In the genomic region with DNA sequence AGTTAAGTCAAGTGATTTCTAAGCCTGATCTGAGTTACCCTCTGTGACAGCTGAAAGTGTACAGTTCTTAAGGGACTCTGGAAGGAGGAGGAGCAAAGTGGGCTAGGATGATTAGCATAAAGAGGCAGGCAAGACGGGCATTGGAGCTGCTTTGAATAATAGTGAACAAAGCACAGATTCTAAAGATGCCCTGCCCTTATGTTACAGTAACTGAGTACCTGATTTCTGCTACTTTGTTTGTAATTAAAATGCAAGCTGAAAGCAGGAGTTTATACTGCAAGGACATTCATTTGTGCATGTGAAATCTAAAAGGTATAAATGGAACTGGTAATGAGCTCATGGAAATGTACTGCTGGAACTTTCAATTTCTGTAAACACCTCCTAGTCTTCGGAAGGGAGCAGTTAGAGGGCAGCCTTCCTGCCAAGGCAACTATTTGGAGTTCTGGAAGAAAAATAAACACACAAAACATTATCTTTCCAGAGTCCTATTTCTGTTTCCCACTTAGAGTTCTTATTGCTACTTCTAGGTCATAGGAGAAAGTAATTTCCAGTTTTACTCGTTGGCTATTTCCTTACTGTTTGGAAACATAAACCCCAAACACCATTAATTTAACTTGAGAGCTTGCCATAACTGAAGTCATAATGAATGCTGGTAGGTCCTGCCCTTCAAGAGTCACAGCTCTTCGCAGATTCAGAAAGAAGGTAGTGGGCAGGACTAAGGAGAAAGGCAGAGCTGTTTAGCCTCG, we compare ENCODE assay signal across 8 cellular contexts. TPM values are rescaled to one million over a fixed set of nuclear protein-coding genes. Genes with fewer than 3 reads are reported as not detected.
DNase-seq lines count a peak whose midpoint lies in the region; ATAC-seq and TF ChIP-seq lines count a peak whose summit lies in the region.

TSS of gene RANBP3L (minus strand) at position 45 of the 746 bp plus-strand sequence. CDS start 486 bp downstream, outside the sequence.

- no peak within 1 kb of the TSS for H3K4me3 Mint-ChIP-seq in activated B cell treated with CpG ODN at 0.5 μM for 24 hours

- ATAC-seq in HG02610 (IDR thresholded peaks at IDR 0.05; ENCODE audit: unreplicated experiment) (peak; percentile 69), activated B cell treated with CpG ODN at 0.5 μM for 24 hours (ENCODE audit: low read depth) (peak; percentile 42)

- H3K27me3 ChIP-seq in spleen (replicated peaks in 1 of 7), result no peaks in the 10 kb centered on the region

- intact Hi-C loops in activated B cell treated with CpG ODN at 0.5 μM for 24 hours (cut with micrococcal nuclease) (no loop called here), spleen (cut with DNase I; ENCODE audit: low total_unique reads) (no loop called here)

- no peaks in the 10 kb centered on the region for H3K36me3 ChIP-seq in spleen

- CTCF ChIA-PET in activated B cell treated with CpG ODN at 0.5 μM for 24 hours (lab: Charles Lee), result interaction anchor here (0.8 kb wide), 1 partner anchor 40 kb away, joined by 3 read pairs; no protein-coding TSS in a partner anchor

- no peak within 1 kb of the TSS for H3K27ac Mint-ChIP-seq in activated B cell treated with CpG ODN at 0.5 μM for 24 hours

- peaks cover 2% of the 10 kb centered on the region for H3K27me3 Mint-ChIP-seq in activated B cell treated with CpG ODN at 0.5 μM for 24 hours

- H3K4me1 Mint-ChIP-seq in activated B cell treated with CpG ODN at 0.5 μM for 24 hours, result peaks cover 5% of the 10 kb centered on the region

- no peak for TF ChIP-seq POLR2A in spleen (IDR thresholded peaks at IDR 0.05)

- no peaks in the 10 kb centered on the region for H3K9me3 Mint-ChIP-seq in activated B cell treated with CpG ODN at 0.5 μM for 24 hours

- 21 to 39% (median 35%) methylated on average over 5 of the region's 5 CpGs for WGBS in spleen, 5 donors

- TF ChIP-seq CTCF in activated B cell treated with CpG ODN at 0.5 μM for 24 hours (IDR thresholded peaks at IDR 0.05), result no peak
- no peak for TF ChIP-seq CTCF in spleen (IDR thresholded peaks at IDR 0.05 in 8 of 11, conservative IDR thresholded peaks at IDR 0.05 in 3 of 11)

- H3K36me3 Mint-ChIP-seq in activated B cell treated with CpG ODN at 0.5 μM for 24 hours (ENCODE audit: low read depth), result no peaks in the 10 kb centered on the region

- H3K27ac ChIP-seq in spleen, result peak within 1 kb of the TSS in 5 of 8 donors; percentile 24 to 54 (median 44)

- H3K9me3 ChIP-seq in spleen, result no peaks in the 10 kb centered on the region

- H3K4me1 ChIP-seq in spleen, result peaks cover 0 to 13% (median 4%) of the 10 kb centered on the region in 6 donors

- DNase-seq in A172 (ENCODE audit: low spot score) (peak; percentile 32), activated B cell treated with CpG ODN at 0.5 μM for 24 hours (no peak), iPS-NIHi11 (ENCODE audit: low spot score) (peak; percentile 48), spleen (no peak), germinal center (ENCODE audit: low spot score) (no peak), NCI-H2171 treated with DMSO at 0.1 percent for 48 hours (lab: John Stamatoyannopoulos, UW) (no peak)
- DNase-seq in stimulated activated CD8-positive, alpha-beta memory T cell treated with anti-CD3 and anti-CD28 coated beads, Interleukin-4, amount 100 ng/mL, for 48 hours, result no peak

- POLR2A ChIA-PET in activated B cell treated with CpG ODN at 0.5 μM for 24 hours (lab: Charles Lee), result no interaction called here

- H3K4me3 ChIP-seq in spleen, result peak within 1 kb of the TSS in 2 of 8 donors; percentile 17 to 48

RNA-seq across cellular contexts. Expression of gene RANBP3L, which starts in this region (rescaled TPM):
- not detected in 2 replicates for total RNA-seq in A172 (2014; rRNA removed; shearing (Covaris generic))
- total RNA-seq in activated B cell treated with CpG ODN at 0.5 μM for 24 hours (0.13 TPM in 1 of 2 replicates, not detected in the other), spleen (under 1 TPM in 1 of 7 donors, not detected in 6; 0.97 TPM)
- polyA plus RNA-seq in spleen, result under 1 TPM; 0.02 to 0.10 (median 0.07) TPM

Comparison
In these comparisons a context has a peak if more than half of its experiments do, and no peak if none do; other contexts are left out.
1. Peak in DNase-seq in A172; RNA of the gene not detected or under 1 TPM.
2. Peak in ATAC-seq in activated B cell treated with CpG ODN at 0.5 μM for 24 hours; RNA of the gene not detected or under 1 TPM.